19 cellular contexts compared by ENCODE assay signal in the genomic region with DNA sequence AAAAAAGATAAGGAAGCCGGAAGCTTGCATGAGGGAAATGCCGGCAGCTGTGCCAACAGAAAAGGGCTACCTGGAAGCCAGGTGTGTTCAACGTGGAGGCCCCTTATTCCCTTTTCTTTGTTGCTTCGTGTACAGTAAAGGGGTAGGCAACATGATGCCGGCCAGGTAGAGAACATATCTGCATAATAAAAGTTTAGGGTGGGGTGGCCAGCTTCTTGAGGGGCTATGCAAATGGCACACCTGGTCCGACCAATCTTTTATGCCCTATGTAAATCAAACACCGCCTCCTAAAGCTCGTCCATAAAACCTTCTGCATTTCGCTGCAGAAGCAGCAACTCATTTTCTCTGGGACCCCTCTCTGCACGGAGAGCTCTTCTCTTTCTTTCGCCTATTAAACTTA.
"Had no signal": no experiment of that assay in that cellular context is flagged by ENCODE, and none has a peak within 500 bp of the region (broad histone marks: within the 10 kb centered on the region; RNA-seq: fewer than 3 reads in every experiment).

No MANE protein-coding gene starts in this region.

- DNase-seq: activated CD4-positive, alpha-beta T cell treated with anti-CD3 and anti-CD28 coated beads, Interleukin-2, amount 10 ng/mL, durations not matched to agents 7 days and 5 days; activated CD4-positive, CD25-positive, alpha-beta regulatory T cell treated with anti-CD3 and anti-CD28 coated beads, Interleukin-2, amount 50 U/mL, for 72 hours; activated CD8-positive, alpha-beta memory T cell treated with anti-CD3 and anti-CD28 coated beads, Interleukin-2, amount 10 ng/mL, durations not matched to agents 7 days and 5 days; activated CD8-positive, alpha-beta T cell treated with anti-CD3 and anti-CD28 coated beads for 36 hours; activated effector memory CD4-positive, alpha-beta T cell treated with anti-CD3 and anti-CD28 coated beads, Interleukin-2, amount 50 U/mL, for 16 hours; activated naive CD4-positive, alpha-beta T cell treated with anti-CD3 and anti-CD28 coated beads, Interleukin-2, amount 10 ng/mL, durations not matched to agents 7 days and 5 days; activated T-cell treated with anti-CD3 and anti-CD28 coated beads for 4 hours; amygdala; colonic mucosa; endodermal cell; left cardiac atrium; midbrain; stimulated activated CD4-positive, alpha-beta T cell treated with anti-CD3 and anti-CD28 coated beads, Interleukin-12 subunit alpha, Interleukin-12 subunit beta, amount 100 ng/mL, for 4 hours; stimulated activated CD4-positive, alpha-beta T cell treated with anti-CD3 and anti-CD28 coated beads, Interleukin-4, amount 100 ng/mL, for 4 hours; stimulated activated naive CD8-positive, alpha-beta T cell treated with anti-CD3 and anti-CD28 coated beads, Interleukin-15, Interleukin-2, amounts not matched to agents 100 U/mL and 50 U/mL, for 24 hours; upper lobe of left lung had no signal

- H3K27me3 ChIP-seq: colonic mucosa, upper lobe of left lung had no signal

- H3K4me3 ChIP-seq: colonic mucosa, prostate gland, upper lobe of left lung had no signal

- H3K9me3 ChIP-seq: colonic mucosa, prostate gland, upper lobe of left lung had no signal

- H3K4me1 ChIP-seq: colonic mucosa, prostate gland, upper lobe of left lung had no signal

- ATAC-seq: activated CD8-positive, alpha-beta memory T cell treated with anti-CD3 and anti-CD28 coated beads, Interleukin-2, amount 10 ng/mL, durations not matched to agents 7 days and 5 days; activated CD8-positive, alpha-beta T cell treated with anti-CD3 and anti-CD28 coated beads for 36 hours; left cardiac atrium; natural killer cell treated with Interleukin-12 subunit alpha and Interleukin-12 subunit beta and Interleukin-15 and Interleukin-18, amount 100 ng/mL, for 72 hours; stimulated activated naive CD8-positive, alpha-beta T cell treated with anti-CD3 and anti-CD28 coated beads, Interleukin-15, Interleukin-2, amounts not matched to agents 100 U/mL and 50 U/mL, for 24 hours had no signal

- H3K36me3 ChIP-seq: colonic mucosa, prostate gland, upper lobe of left lung had no signal

- H3K27ac ChIP-seq: colonic mucosa, prostate gland, upper lobe of left lung, VCaP had no signal
